Comparison of ENCODE assay signal across 11 cellular contexts in genomic region chr1:30255111-30255510, GRCh38.
"Had no signal": no experiment of that assay in that cellular context is flagged by ENCODE, and none has a peak within 500 bp of the region (broad histone marks: within the 10 kb centered on the region; RNA-seq: fewer than 3 reads in every experiment).

No MANE protein-coding gene starts in this region.

- H3K4me3 Mint-ChIP-seq: GM23338, H9, HFFc6 had no signal

- H2AFZ ChIP-seq: GM23248, GM23338 had no signal

- H3K27ac Mint-ChIP-seq: GM23338, HFFc6 had no signal

- H3K27ac ChIP-seq: GM23248 had no signal

- H3K9me3 Mint-ChIP-seq: GM23338, H9 had no signal

- FAIRE-seq: H1, H54 had no signal

- H3K4me1 ChIP-seq: HAP-1 had no signal

- H3K9me3 ChIP-seq: HAP-1 had no signal

- H3K4me3 ChIP-seq: GM23248, GM23338, HAP-1 had no signal

- H3K36me3 ChIP-seq: HAP-1 had no signal

- ATAC-seq: GM23338, HCT116 had no signal

- H3K4me2 ChIP-seq: GM23338 had no signal

- H3K9ac ChIP-seq: GM23248 had no signal

- DNase-seq: GM23248, GOT3, H7, H9, HCEC 1CT, HFFc6 had no signal
